Comparison of ENCODE assay signal across 9 cellular contexts in the genomic region with DNA sequence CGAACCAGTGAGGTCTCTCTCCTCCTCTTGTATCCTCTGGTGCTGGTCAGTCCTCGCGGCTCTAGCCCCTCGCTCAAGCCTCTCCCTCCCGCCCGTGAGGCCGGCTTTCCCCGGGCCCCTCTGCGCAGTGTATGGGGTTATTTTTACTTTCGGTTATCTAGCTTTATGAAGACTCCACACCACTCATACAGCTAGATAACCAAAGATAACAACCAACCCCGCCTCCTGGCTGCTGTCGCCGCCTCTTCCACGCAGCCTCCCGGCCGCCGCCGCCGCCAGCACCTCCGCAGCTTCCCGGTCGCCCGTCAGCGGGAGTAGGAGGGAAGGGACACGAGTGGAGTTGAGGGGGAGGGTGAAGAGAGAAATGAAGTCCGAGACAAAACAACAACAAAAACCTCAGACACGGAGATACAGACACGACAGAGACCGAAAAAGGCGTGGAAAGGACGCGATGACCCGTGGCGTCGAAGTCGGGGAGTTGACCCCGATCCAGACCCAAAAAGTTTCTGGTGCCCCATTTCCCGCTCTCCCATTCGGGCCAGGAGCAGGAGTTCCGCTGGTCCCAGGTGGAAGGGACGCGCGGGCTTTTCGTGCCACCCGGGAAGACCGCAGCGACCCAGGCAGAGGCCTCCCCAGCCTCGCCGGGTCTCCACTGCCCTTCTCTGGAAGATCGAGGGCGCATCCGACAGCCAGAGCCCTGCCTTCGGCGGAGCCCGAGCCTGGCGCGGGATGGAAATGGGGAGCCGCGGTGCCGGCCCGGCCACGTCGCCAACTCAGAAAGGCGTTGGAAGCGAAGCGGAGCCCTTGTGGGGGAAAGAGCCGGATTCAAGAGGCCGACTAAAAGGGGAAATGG. TPM values are rescaled to one million over a fixed set of nuclear protein-coding genes. Genes with fewer than 3 reads are reported as not detected.
A peak's percentile ranks its signal among the peaks of the same experiment; 100 is the strongest.
DNase-seq lines count a peak whose midpoint lies in the region; ATAC-seq and TF ChIP-seq lines count a peak whose summit lies in the region.
"Had no signal": no experiment of that assay in that cellular context is flagged by ENCODE, and none has a peak within 500 bp of the region (broad histone marks: within the 10 kb centered on the region; RNA-seq: fewer than 3 reads in every experiment).

No MANE protein-coding gene starts in this region.

- peaks cover 79% of the 10 kb centered on the region for H3K27me3 ChIP-seq in cardiac muscle cell

- TF ChIP-seq CTCF in cardiac muscle cell (IDR thresholded peaks at IDR 0.05; ENCODE audit: low read depth, low read length) = no peak

- H3K4me1 ChIP-seq in cardiac muscle cell (ENCODE audit: low read depth) = peaks cover 21% of the 10 kb centered on the region

- no peak overlapping the region for H3K27ac ChIP-seq in cardiac muscle cell

- H3K4me3 ChIP-seq in cardiac muscle cell = peak overlapping the region; percentile 8

- ATAC-seq in left ventricle myocardium superior (no peak), GM21717 (IDR thresholded peaks at IDR 0.05; ENCODE audit: unreplicated experiment) (no peak)

- H3K36me3 ChIP-seq in cardiac muscle cell = no peaks in the 10 kb centered on the region

- no peaks in the 10 kb centered on the region for H3K9me3 ChIP-seq in cardiac muscle cell (ENCODE audit: low read depth)

- intact Hi-C loops in left ventricle myocardium superior (cut with micrococcal nuclease) = no loop called here

- DNase-seq in cardiac muscle cell (ENCODE audit: low read depth in 1 of 2, low spot score in 1 of 2) (no peak), left ventricle myocardium superior (no peak), germinal center (ENCODE audit: low spot score) (peak; percentile 79), ureter (ENCODE audit: low spot score) (no peak), NCI-H187 (lab: John Stamatoyannopoulos, UW) (no peak)
- peak; percentile 34 to 47 for DNase-seq in activated CD4-positive, alpha-beta T cell treated with anti-CD3 and anti-CD28 coated beads, Interleukin-2, amount 50 U/mL, for 48 hours
- peak; percentile 12 for DNase-seq in stimulated activated CD8-positive, alpha-beta memory T cell treated with anti-CD3 and anti-CD28 coated beads, Interleukin-12 subunit alpha, Interleukin-12 subunit beta, amount 100 ng/mL, for 1 hour (ENCODE audit: low read depth)
- DNase-seq: DND-41 had no signal

RNA-seq across cellular contexts. Expression of a gene that starts 51.4 kb away (rescaled TPM):
- not detected in 2 replicates for total RNA-seq in cardiac muscle cell
- polyA plus RNA-seq in cardiac muscle cell = not detected in 2 replicates
- total RNA-seq in left ventricle myocardium superior = not detected
- 2.8 TPM for total RNA-seq in ureter

Comparison
In these comparisons a context has a peak if more than half of its experiments do, and no peak if none do; other contexts are left out.
1. DNase-seq: peak in activated CD4-positive, alpha-beta T cell treated with anti-CD3 and anti-CD28 coated beads, Interleukin-2, amount 50 U/mL, for 48 hours (2 of 2), germinal center (single experiment) and stimulated activated CD8-positive, alpha-beta memory T cell treated with anti-CD3 and anti-CD28 coated beads, Interleukin-12 subunit alpha, Interleukin-12 subunit beta, amount 100 ng/mL, for 1 hour (single experiment); none in cardiac muscle cell (0 of 2), left ventricle myocardium superior (single experiment), ureter (single experiment) and NCI-H187 (0 of 2).